In genomic region chr2:209936106-209936663, GRCh38 we compare ENCODE assay signal across 15 cellular contexts.
DNase-seq lines count a peak whose midpoint lies in the region; ATAC-seq and TF ChIP-seq lines count a peak whose summit lies in the region.
"Had no signal": no experiment of that assay in that cellular context is flagged by ENCODE, and none has a peak within 500 bp of the region (broad histone marks: within the 10 kb centered on the region; RNA-seq: fewer than 3 reads in every experiment).

No MANE protein-coding gene starts in this region.

- TF ChIP-seq EP300 in upper lobe of left lung (IDR thresholded peaks at IDR 0.05), result no peak

- POLR2A ChIA-PET in PC-3 (lab: Charles Lee; ENCODE audit: unreplicated experiment), result no interaction called here

- DNase-seq in Ammon's horn (ENCODE audit: low spot score) (peak; percentile 25), HFFc6 (no peak), PC-3 (no peak), fibroblast of the aortic adventitia (ENCODE audit: low read depth) (peak; percentile 6), heart right ventricle (no peak), HAP-1 (ENCODE audit: low spot score in 2 of 2) (no peak), upper lobe of left lung (no peak), gastrocnemius medialis (no peak)
- DNase-seq: activated CD8-positive, alpha-beta T cell treated with anti-CD3 and anti-CD28 coated beads for 36 hours; activated naive CD8-positive, alpha-beta T cell treated with anti-CD3 and anti-CD28 coated beads, Interleukin-2, amount 10 ng/mL, durations not matched to agents 7 days and 5 days; GF-D8; immature natural killer cell; natural killer cell; stimulated activated CD4-positive, alpha-beta T cell treated with anti-CD3 and anti-CD28 coated beads, Interleukin-15, amount 100 ng/mL, for 24 hours; T-helper 1 cell had no signal

- H3K27ac ChIP-seq in PC-3 (ENCODE audit: low read length) (no peak overlapping the region), heart right ventricle (no peak overlapping the region), upper lobe of left lung (no peak overlapping the region), gastrocnemius medialis (no peak overlapping the region)

- H3K4me1 Mint-ChIP-seq in HFFc6 (ENCODE audit: low read depth), result peaks cover 6% of the 10 kb centered on the region; the same call in 1 of the 2 replicates
- H3K4me1 Mint-ChIP-seq: activated naive CD8-positive, alpha-beta T cell treated with anti-CD3 and anti-CD28 coated beads, Interleukin-2, amount 10 ng/mL, durations not matched to agents 7 days and 5 days; immature natural killer cell had no signal

- peak; percentile 25; the same call in 1 of the 2 replicates for ATAC-seq in PC-3
- ATAC-seq in heart right ventricle, result no peak
- ATAC-seq in upper lobe of left lung (ENCODE audit: low FRiP score in 2 of 2), result no peak
- ATAC-seq in gastrocnemius medialis, result no peak
- ATAC-seq: activated CD8-positive, alpha-beta T cell treated with anti-CD3 and anti-CD28 coated beads for 36 hours had no signal

- BruUV-seq in PC-3 (replicated peaks; lab: Mats Ljungman, UMichigan), result no TSS peak

- no peaks in the 10 kb centered on the region; the same call in 1 of the 2 replicates for H3K9me3 Mint-ChIP-seq in HFFc6
- H3K9me3 Mint-ChIP-seq: activated CD8-positive, alpha-beta T cell treated with anti-CD3 and anti-CD28 coated beads for 36 hours; activated naive CD8-positive, alpha-beta T cell treated with anti-CD3 and anti-CD28 coated beads, Interleukin-2, amount 10 ng/mL, durations not matched to agents 7 days and 5 days; natural killer cell had no signal

- H3K36me3 ChIP-seq in PC-3 (ENCODE audit: low read depth, low read length) (no peaks in the 10 kb centered on the region), heart right ventricle (no peaks in the 10 kb centered on the region), HAP-1 (replicated peaks) (no peaks in the 10 kb centered on the region), upper lobe of left lung (no peaks in the 10 kb centered on the region), gastrocnemius medialis (no peaks in the 10 kb centered on the region)

- no peak overlapping the region for H3K4me2 ChIP-seq in PC-3 (ENCODE audit: low read length)

- no peaks in the 10 kb centered on the region for H3K79me2 ChIP-seq in PC-3 (ENCODE audit: low read length)

- no peak overlapping the region for H3K4me3 Mint-ChIP-seq in HFFc6
- H3K4me3 Mint-ChIP-seq: activated CD8-positive, alpha-beta T cell treated with anti-CD3 and anti-CD28 coated beads for 36 hours; activated naive CD8-positive, alpha-beta T cell treated with anti-CD3 and anti-CD28 coated beads, Interleukin-2, amount 10 ng/mL, durations not matched to agents 7 days and 5 days; immature natural killer cell; natural killer cell had no signal

- no peak overlapping the region for H2AFZ ChIP-seq in PC-3 (ENCODE audit: low read length)

- no peaks in the 10 kb centered on the region for H3F3A ChIP-seq in PC-3 (ENCODE audit: low read length, unreplicated experiment)

- H3K9me3 ChIP-seq in PC-3 (ENCODE audit: low read length) (no peaks in the 10 kb centered on the region), heart right ventricle (no peaks in the 10 kb centered on the region), HAP-1 (no peaks in the 10 kb centered on the region), upper lobe of left lung (no peaks in the 10 kb centered on the region), gastrocnemius medialis (no peaks in the 10 kb centered on the region)

- WGBS in heart right ventricle, 2 donors, result 86% methylated on average over 3 of the region's 3 CpGs
- WGBS in upper lobe of left lung, 2 donors, result 63 to 64% methylated on average over 3 of the region's 3 CpGs

- H3K4me3 ChIP-seq in PC-3 (ENCODE audit: low read length) (no peak overlapping the region), fibroblast of the aortic adventitia (ENCODE audit: low read depth, low read length) (no peak overlapping the region), heart right ventricle (no peak overlapping the region), HAP-1 (no peak overlapping the region), upper lobe of left lung (no peak overlapping the region), gastrocnemius medialis (no peak overlapping the region)

- TF ChIP-seq POLR2A in upper lobe of left lung (IDR thresholded peaks at IDR 0.05) (no peak), gastrocnemius medialis (IDR thresholded peaks at IDR 0.05) (no peak)

- no peaks in the 10 kb centered on the region for H3K36me3 Mint-ChIP-seq in HFFc6 (ENCODE audit: low read depth)
- H3K36me3 Mint-ChIP-seq: activated naive CD8-positive, alpha-beta T cell treated with anti-CD3 and anti-CD28 coated beads, Interleukin-2, amount 10 ng/mL, durations not matched to agents 7 days and 5 days; immature natural killer cell; natural killer cell had no signal

- no peak overlapping the region for H3K9ac ChIP-seq in PC-3 (ENCODE audit: low read length)

- H3K27me3 Mint-ChIP-seq in HFFc6 (ENCODE audit: insufficient read depth), result no peaks in the 10 kb centered on the region; the same call in 1 of the 2 replicates

- H3K4me1 ChIP-seq in PC-3 (ENCODE audit: insufficient read depth, low read length) (0 out of 2 replicates have a peak, but pooled peaks cover 4% of the 10 kb centered on the region), heart right ventricle (peaks cover 0 to 7% (median 0%) of the 10 kb centered on the region in 9 donors), HAP-1 (no peaks in the 10 kb centered on the region), upper lobe of left lung (peaks cover 0 to 13% (median 5%) of the 10 kb centered on the region in 4 donors), gastrocnemius medialis (no peaks in the 10 kb centered on the region)

- intact Hi-C loops in PC-3 (cut with micrococcal nuclease) (no loop called here), heart right ventricle (cut with DNase I) (no loop called here), gastrocnemius medialis (cut with DNase I; ENCODE audit: low total_unique reads) (no loop called here)

- peaks cover 33% of the 10 kb centered on the region for H3K27me3 ChIP-seq in PC-3 (ENCODE audit: low read length)
- no peaks in the 10 kb centered on the region for H3K27me3 ChIP-seq in heart right ventricle
- H3K27me3 ChIP-seq in HAP-1 (ENCODE audit: low read depth), result peaks cover 2% of the 10 kb centered on the region
- no peaks in the 10 kb centered on the region for H3K27me3 ChIP-seq in upper lobe of left lung
- no peaks in the 10 kb centered on the region for H3K27me3 ChIP-seq in gastrocnemius medialis

- in situ Hi-C loops in HAP-1 (cut with MboI; ENCODE audit: low sequenced_read_pairs), result no loop called here
- in situ Hi-C loops in gastrocnemius medialis (cut with MboI; ENCODE audit: low sequenced_read_pairs in 4 of 4), result no loop called here

- no peaks in the 10 kb centered on the region for H3K9me2 ChIP-seq in PC-3 (replicated peaks; ENCODE audit: low read length)

- CTCF ChIA-PET in PC-3 (lab: Charles Lee), result no interaction called here

- no peaks in the 10 kb centered on the region for H4K20me1 ChIP-seq in PC-3 (ENCODE audit: low read length)

- no peak overlapping the region for H3K27ac Mint-ChIP-seq in HFFc6
- H3K27ac Mint-ChIP-seq: activated CD8-positive, alpha-beta T cell treated with anti-CD3 and anti-CD28 coated beads for 36 hours; activated naive CD8-positive, alpha-beta T cell treated with anti-CD3 and anti-CD28 coated beads, Interleukin-2, amount 10 ng/mL, durations not matched to agents 7 days and 5 days; immature natural killer cell; natural killer cell had no signal

- TF ChIP-seq CTCF in HFFc6 (IDR thresholded peaks at IDR 0.05) (peak; percentile 23; the same call in 1 of the 2 replicates), PC-3 (conservative IDR thresholded peaks at IDR 0.05; ENCODE audit: low read depth, low read length) (peak; percentile 41), fibroblast of the aortic adventitia (IDR thresholded peaks at IDR 0.05; ENCODE audit: insufficient read depth, low read length) (peak; percentile 14), heart right ventricle (IDR thresholded peaks at IDR 0.05) (no peak), upper lobe of left lung (IDR thresholded peaks at IDR 0.05) (no peak), gastrocnemius medialis (IDR thresholded peaks at IDR 0.05 in 4 of 5, conservative IDR thresholded peaks at IDR 0.05 in 1 of 5) (no peak)

Comparison
In these comparisons a context has a peak if more than half of its experiments do, and no peak if none do; other contexts are left out.
1. DNase-seq: peak in Ammon's horn (single experiment) and fibroblast of the aortic adventitia (single experiment); none in HFFc6 (single experiment), PC-3 (single experiment), heart right ventricle (0 of 2), HAP-1 (0 of 2), upper lobe of left lung (0 of 2) and gastrocnemius medialis (0 of 2).
2. CTCF ChIP-seq: peak in HFFc6 (single experiment), PC-3 (single experiment) and fibroblast of the aortic adventitia (single experiment); none in heart right ventricle (0 of 9), upper lobe of left lung (0 of 6) and gastrocnemius medialis (0 of 5).